Comparison of ENCODE assay signal across 11 cellular contexts in the genomic region with DNA sequence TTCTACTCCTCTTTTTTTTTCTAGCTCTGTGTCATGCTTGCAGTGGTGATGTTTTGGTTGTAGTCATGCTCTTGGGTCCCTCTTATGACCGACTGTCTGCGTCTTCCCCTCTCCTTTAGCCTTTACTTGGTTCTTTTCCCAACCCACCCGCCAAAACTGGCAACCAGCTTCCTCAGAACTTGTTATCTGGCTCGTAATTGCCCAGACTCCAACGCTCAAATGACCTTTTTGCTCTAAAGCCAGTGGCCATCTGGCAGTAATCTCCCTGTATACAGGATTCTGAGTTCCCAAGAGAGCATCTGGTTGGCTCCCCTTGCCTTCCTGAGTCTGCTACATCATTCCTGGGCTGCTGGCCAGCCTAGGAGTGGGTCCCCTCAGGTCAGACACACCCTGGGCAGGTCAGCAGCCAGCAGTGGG.
DNase-seq lines count a peak whose midpoint lies in the region; ATAC-seq and TF ChIP-seq lines count a peak whose summit lies in the region.
"Had no signal": no experiment of that assay in that cellular context is flagged by ENCODE, and none has a peak within 500 bp of the region (broad histone marks: within the 10 kb centered on the region; RNA-seq: fewer than 3 reads in every experiment).

No MANE protein-coding gene starts in this region.

- H3K56ac ChIP-seq in mesendoderm (ENCODE audit: low read length) = no peak overlapping the region

- no peaks in the 10 kb centered on the region for H3K4me1 ChIP-seq in CD8-positive, alpha-beta memory T cell (ENCODE audit: insufficient read depth, low read length)
- H3K4me1 ChIP-seq in psoas muscle = peaks cover 5% of the 10 kb centered on the region
- no peaks in the 10 kb centered on the region for H3K4me1 ChIP-seq in mesendoderm (ENCODE audit: control insufficient read depth, low read depth, low read length)

- POLR2A ChIA-PET in CD8-positive, alpha-beta memory T cell (lab: Charles Lee) = no interaction called here
- POLR2A ChIA-PET in HEK293T (lab: Yijun Ruan, JAX) = no interaction called here

- no peak overlapping the region for H3K4me3 Mint-ChIP-seq in CD8-positive, alpha-beta memory T cell
- H3K4me3 Mint-ChIP-seq: stimulated activated naive CD8-positive, alpha-beta T cell treated with anti-CD3 and anti-CD28 coated beads, Interleukin-15, Interleukin-2, amounts not matched to agents 100 ng/mL and 50 ng/mL, for 24 hours had no signal

- H3K36me3 ChIP-seq in CD8-positive, alpha-beta memory T cell (ENCODE audit: insufficient read depth, low read length) = no peaks in the 10 kb centered on the region
- no peaks in the 10 kb centered on the region for H3K36me3 ChIP-seq in psoas muscle (ENCODE audit: insufficient read depth in 1 of 2, low read depth in 1 of 2)
- H3K36me3 ChIP-seq in mesendoderm (ENCODE audit: control insufficient read depth, insufficient read depth, low read length) = no peaks in the 10 kb centered on the region

- peak overlapping the region in 6 of 8 donors; percentile 16 to 86 (median 52) for H3K27ac Mint-ChIP-seq in CD8-positive, alpha-beta memory T cell
- H3K27ac Mint-ChIP-seq: stimulated activated naive CD8-positive, alpha-beta T cell treated with anti-CD3 and anti-CD28 coated beads, Interleukin-15, Interleukin-2, amounts not matched to agents 100 ng/mL and 50 ng/mL, for 24 hours had no signal

- H3K79me2 ChIP-seq in mesendoderm (ENCODE audit: control insufficient read depth, insufficient read depth, low read length) = no peaks in the 10 kb centered on the region

- no peak overlapping the region for H2AK5ac ChIP-seq in mesendoderm (ENCODE audit: low read length)

- DNase-seq in CD8-positive, alpha-beta memory T cell = no peak
- DNase-seq in OCI-M1 (lab: John Stamatoyannopoulos, UW) = peak; percentile 1
- DNase-seq in foreskin fibroblast = peak; percentile 26 to 67
- DNase-seq in psoas muscle = peak; percentile 58 to 69
- no peak for DNase-seq in HEK293T (ENCODE audit: extremely low spot score)
- no peak for DNase-seq in occipital lobe (lab: John Stamatoyannopoulos, UW)
- no peak for DNase-seq in mesendoderm
- DNase-seq: COR-L47; stimulated activated CD4-positive, alpha-beta T cell treated with anti-CD3 and anti-CD28 coated beads, Interleukin-15, amount 100 ng/mL, for 24 hours had no signal

- TF ChIP-seq CTCF in foreskin fibroblast (IDR thresholded peaks at IDR 0.05; ENCODE audit: low read depth, low read length) = no peak
- TF ChIP-seq CTCF in psoas muscle (IDR thresholded peaks at IDR 0.05) = no peak

- CTCF ChIA-PET in CD8-positive, alpha-beta memory T cell (lab: Charles Lee) = interaction anchor here (1.6 kb wide), 1 partner anchor 11 kb away, joined by 5 read pairs; no protein-coding TSS in a partner anchor
- CTCF ChIA-PET in HEK293T (lab: Yijun Ruan, JAX) = interaction anchor here (1.8 kb wide), 1 partner anchor 10 kb away, joined by 10 read pairs; no protein-coding TSS in a partner anchor

- H3K9ac ChIP-seq in mesendoderm (ENCODE audit: low read length) = no peak overlapping the region

- no peak overlapping the region for H3K4me3 ChIP-seq in CD8-positive, alpha-beta memory T cell (ENCODE audit: low read length)
- no peak overlapping the region for H3K4me3 ChIP-seq in foreskin fibroblast (ENCODE audit: low read depth in 1 of 2, low read length in 2 of 2)
- H3K4me3 ChIP-seq in psoas muscle = no peak overlapping the region
- no peak overlapping the region for H3K4me3 ChIP-seq in mesendoderm (ENCODE audit: low read length)

- H4K8ac ChIP-seq in mesendoderm (ENCODE audit: low read depth, low read length) = no peak overlapping the region

- ATAC-seq in psoas muscle = peak in 3 of 4 donors; percentile 32 to 60 (median 48)
- no peak for ATAC-seq in HG02840 (IDR thresholded peaks at IDR 0.05; ENCODE audit: low FRiP score, unreplicated experiment)

- no peak overlapping the region for H2BK15ac ChIP-seq in mesendoderm (replicated peaks; ENCODE audit: low read depth)

- H3K27ac ChIP-seq in CD8-positive, alpha-beta memory T cell (ENCODE audit: low read depth, low read length) = no peak overlapping the region
- H3K27ac ChIP-seq in psoas muscle (peak overlapping the region; percentile 38), mesendoderm (ENCODE audit: low read depth, low read length) (no peak overlapping the region)

- H3K27me3 ChIP-seq in CD8-positive, alpha-beta memory T cell (ENCODE audit: insufficient read depth, low read length, poor library complexity, severe bottlenecking) = no peaks in the 10 kb centered on the region
- no peaks in the 10 kb centered on the region for H3K27me3 ChIP-seq in psoas muscle (ENCODE audit: insufficient read depth in 3 of 3, low read length in 2 of 3)
- H3K27me3 ChIP-seq in mesendoderm (ENCODE audit: insufficient read depth, low read length, poor library complexity) = no peaks in the 10 kb centered on the region

- H3K9me3 Mint-ChIP-seq in CD8-positive, alpha-beta memory T cell = no peaks in the 10 kb centered on the region
- H3K9me3 Mint-ChIP-seq: stimulated activated naive CD8-positive, alpha-beta T cell treated with anti-CD3 and anti-CD28 coated beads, Interleukin-15, Interleukin-2, amounts not matched to agents 100 ng/mL and 50 ng/mL, for 24 hours had no signal

- no peak overlapping the region for H3K23ac ChIP-seq in mesendoderm (ENCODE audit: low read length)

- H3K18ac ChIP-seq in mesendoderm (ENCODE audit: low read length) = no peak overlapping the region

- peaks cover 0 to 36% (median 8%) of the 10 kb centered on the region in 3 donors for H3K4me1 Mint-ChIP-seq in CD8-positive, alpha-beta memory T cell

- H3K27me3 Mint-ChIP-seq in CD8-positive, alpha-beta memory T cell = peaks cover 0 to 1% of the 10 kb centered on the region in 2 donors
- H3K27me3 Mint-ChIP-seq: stimulated activated naive CD8-positive, alpha-beta T cell treated with anti-CD3 and anti-CD28 coated beads, Interleukin-15, Interleukin-2, amounts not matched to agents 100 ng/mL and 50 ng/mL, for 24 hours had no signal

- H3K4me2 ChIP-seq in mesendoderm (ENCODE audit: low read length) = no peak overlapping the region

- H3K79me1 ChIP-seq in mesendoderm (ENCODE audit: low read length) = no peaks in the 10 kb centered on the region

- no peak overlapping the region for H4K5ac ChIP-seq in mesendoderm (ENCODE audit: low read length)

- no peak overlapping the region for H2BK5ac ChIP-seq in mesendoderm (ENCODE audit: low read length)

- no peaks in the 10 kb centered on the region for H3K9me3 ChIP-seq in CD8-positive, alpha-beta memory T cell (ENCODE audit: low read length)
- H3K9me3 ChIP-seq in psoas muscle = no peaks in the 10 kb centered on the region

- 20 to 31% (median 26%) methylated on average over 5 of the region's 5 CpGs for WGBS in psoas muscle, 3 donors
- WGBS in mesendoderm (ENCODE audit: extremely low coverage, insufficient coverage, low lambda C conversion rate) = no CpG with 5 or more reads among the region's 5 CpGs

- H2BK120ac ChIP-seq in mesendoderm (ENCODE audit: low read depth, low read length) = no peak overlapping the region

- H3K36me3 Mint-ChIP-seq in CD8-positive, alpha-beta memory T cell = peaks cover 0 to 69% (median 16%) of the 10 kb centered on the region in 3 donors

- intact Hi-C loops in psoas muscle (cut with DNase I) = loop anchor here in 1 of 2 donors (10.0 kb wide), 1 partner anchor 156 kb away; no protein-coding TSS in a partner anchor

- no peak overlapping the region for H3K4ac ChIP-seq in mesendoderm (ENCODE audit: low read depth, low read length)

TF ChIP-seq in HEK293T, 16 proteins besides CTCF, POLR2A, EP300 and RAD21:
- TF ChIP-seq BHLHE40 (IDR thresholded peaks at IDR 0.05; ENCODE audit: borderline replicate concordance) = no peak
- no peak for TF ChIP-seq NFRKB (IDR thresholded peaks at IDR 0.05)
- no peak for TF ChIP-seq HDGF (IDR thresholded peaks at IDR 0.05; ENCODE audit: borderline replicate concordance)
- no peak for TF ChIP-seq FOXM1 (IDR thresholded peaks at IDR 0.05; ENCODE audit: borderline replicate concordance)
- TF ChIP-seq CTBP1 (IDR thresholded peaks at IDR 0.05; ENCODE audit: borderline replicate concordance) = no peak
- TF ChIP-seq LEF1 (IDR thresholded peaks at IDR 0.05; ENCODE audit: borderline replicate concordance) = no peak
- TF ChIP-seq SUZ12 (IDR thresholded peaks at IDR 0.05) = no peak
- TF ChIP-seq PKNOX1 (IDR thresholded peaks at IDR 0.05) = no peak
- TF ChIP-seq FOXA1 (IDR thresholded peaks at IDR 0.05) = no peak
- TF ChIP-seq L3MBTL2 (conservative IDR thresholded peaks at IDR 0.05) = no peak
- TF ChIP-seq TARDBP (IDR thresholded peaks at IDR 0.05) = no peak
- TF ChIP-seq SP1 (IDR thresholded peaks at IDR 0.05) = no peak
- TF ChIP-seq ARNT (IDR thresholded peaks at IDR 0.05) = no peak

Comparison
In these comparisons a context has a peak if more than half of its experiments do, and no peak if none do; other contexts are left out.
1. DNase-seq: peak in OCI-M1 (single experiment), foreskin fibroblast (2 of 2) and psoas muscle (2 of 2); none in CD8-positive, alpha-beta memory T cell (0 of 5), HEK293T (single experiment), occipital lobe (single experiment) and mesendoderm (single experiment).